ENCODE assay signal across 8 cellular contexts in genomic region chr4:104494822-104495559, GRCh38. TPM values are rescaled to one million over a fixed set of nuclear protein-coding genes. Genes with fewer than 3 reads are reported as not detected.
DNase-seq lines count a peak whose midpoint lies in the region; ATAC-seq and TF ChIP-seq lines count a peak whose summit lies in the region.

CXXC4 (minus strand) TSS chr4:104494894; CDS start chr4:104491802, 3,092 bp downstream.

- H3K79me2 ChIP-seq in HCT116 (ENCODE audit: insufficient read depth, low read length) = no peaks in the 10 kb centered on the region
- no peaks in the 10 kb centered on the region for H3K79me2 ChIP-seq in fibroblast of lung (ENCODE audit: control insufficient read depth, insufficient read depth, low read length)

- CTCF ChIA-PET in HCT116 (lab: Charles Lee) = no interaction called here
- CTCF ChIA-PET in activated CD4-positive, alpha-beta memory T cell treated with anti-CD3 and anti-CD28 coated beads, Interleukin-2, amount 10 ng/mL, durations not matched to agents 7 days and 5 days (lab: Charles Lee) = no interaction called here

- no peaks in the 10 kb centered on the region for H3K36me3 ChIP-seq in HCT116 (ENCODE audit: control insufficient read depth in 1 of 2, insufficient read depth in 2 of 2, low read length in 2 of 2)
- no peaks in the 10 kb centered on the region for H3K36me3 ChIP-seq in fibroblast of lung (ENCODE audit: control insufficient read depth, insufficient read depth, low read length)
- no peaks in the 10 kb centered on the region for H3K36me3 ChIP-seq in aorta (ENCODE audit: control insufficient read depth in 1 of 2, insufficient read depth in 2 of 2, low read length in 1 of 2)

- H3K4me3 Mint-ChIP-seq in activated CD4-positive, alpha-beta memory T cell treated with anti-CD3 and anti-CD28 coated beads, Interleukin-2, amount 10 ng/mL, durations not matched to agents 7 days and 5 days = peak within 1 kb of the TSS; percentile 47

- no peaks in the 10 kb centered on the region for H3K9me3 Mint-ChIP-seq in activated CD4-positive, alpha-beta memory T cell treated with anti-CD3 and anti-CD28 coated beads, Interleukin-2, amount 10 ng/mL, durations not matched to agents 7 days and 5 days

- intact Hi-C loops in HCT116 (cut with micrococcal nuclease) (no loop called here), aorta (cut with DNase I) (no loop called here)

- no peak for TF ChIP-seq CTCF in GM10266 (IDR thresholded peaks at IDR 0.05; ENCODE audit: control insufficient read depth, insufficient read depth, low read depth, missing control alignments)
- TF ChIP-seq CTCF in HCT116 (IDR thresholded peaks at IDR 0.05 in 2 of 3, conservative IDR thresholded peaks at IDR 0.05 in 1 of 3; ENCODE audit: borderline replicate concordance in 1 of 3, insufficient read depth in 1 of 3, low read depth in 2 of 3, low read length in 2 of 3) = no peak
- no peak for TF ChIP-seq CTCF in fibroblast of lung (conservative IDR thresholded peaks at IDR 0.05 in 1 of 2, IDR thresholded peaks at IDR 0.05 in 1 of 2; ENCODE audit: low read depth in 1 of 2, low read length in 2 of 2)

- no peaks in the 10 kb centered on the region for H3K36me3 Mint-ChIP-seq in activated CD4-positive, alpha-beta memory T cell treated with anti-CD3 and anti-CD28 coated beads, Interleukin-2, amount 10 ng/mL, durations not matched to agents 7 days and 5 days (ENCODE audit: low read depth)

- peak within 1 kb of the TSS; percentile 85 for H2AFZ ChIP-seq in HCT116 (ENCODE audit: low read depth, low read length, poor library complexity, severe bottlenecking)
- peak within 1 kb of the TSS; percentile 84 for H2AFZ ChIP-seq in fibroblast of lung (ENCODE audit: low read length)

- H3K9ac ChIP-seq in HCT116 (ENCODE audit: low read length) (peak within 1 kb of the TSS; percentile 67), fibroblast of lung (ENCODE audit: insufficient read depth, low read length) (no peak within 1 kb of the TSS)

- no peaks in the 10 kb centered on the region for H3K27me3 ChIP-seq in HCT116 (ENCODE audit: insufficient read depth, low read length)
- H3K27me3 ChIP-seq in fibroblast of lung (ENCODE audit: control insufficient read depth, insufficient read depth, low read length) = no peaks in the 10 kb centered on the region
- H3K27me3 ChIP-seq in aorta (ENCODE audit: control insufficient read depth in 1 of 2, insufficient read depth in 2 of 2, low read length in 1 of 2) = peaks cover 0 to 2% of the 10 kb centered on the region in 2 donors

- no TSS peak for BruUV-seq in HCT116 (replicated peaks; lab: Mats Ljungman, UMichigan)

- POLR2A ChIA-PET in HCT116 (lab: Charles Lee) = no interaction called here
- POLR2A ChIA-PET in activated CD4-positive, alpha-beta memory T cell treated with anti-CD3 and anti-CD28 coated beads, Interleukin-2, amount 10 ng/mL, durations not matched to agents 7 days and 5 days (lab: Charles Lee) = no interaction called here

- no peak within 1 kb of the TSS for H3K27ac Mint-ChIP-seq in activated CD4-positive, alpha-beta memory T cell treated with anti-CD3 and anti-CD28 coated beads, Interleukin-2, amount 10 ng/mL, durations not matched to agents 7 days and 5 days

- peaks cover 48% of the 10 kb centered on the region for H3K27me3 Mint-ChIP-seq in activated CD4-positive, alpha-beta memory T cell treated with anti-CD3 and anti-CD28 coated beads, Interleukin-2, amount 10 ng/mL, durations not matched to agents 7 days and 5 days

- H3K9me2 ChIP-seq in HCT116 (ENCODE audit: insufficient read depth) = no peaks in the 10 kb centered on the region

- TF ChIP-seq POLR2A in HCT116 (IDR thresholded peaks at IDR 0.05; ENCODE audit: borderline replicate concordance, extremely low read depth, insufficient read depth, insufficient read length) = peak; percentile 31

- peaks cover 17 to 32% of the 10 kb centered on the region in 2 experiments for H3K4me1 ChIP-seq in HCT116 (ENCODE audit: control insufficient read depth in 1 of 2, insufficient read depth in 2 of 2, low read length in 2 of 2)
- no peaks in the 10 kb centered on the region for H3K4me1 ChIP-seq in fibroblast of lung (ENCODE audit: control insufficient read depth, extremely low read depth, insufficient read depth, low read length)
- H3K4me1 ChIP-seq in aorta (ENCODE audit: control insufficient read depth in 1 of 2, insufficient read depth in 2 of 2, low read length in 2 of 2) = no peaks in the 10 kb centered on the region

- 0 to 1% methylated on average over 27 to 42 of the region's 42 CpGs for WGBS in aorta, 2 donors

- H3K9me3 ChIP-seq in HCT116 (ENCODE audit: control insufficient read depth in 1 of 2, insufficient read depth in 1 of 2, low read depth in 1 of 2, low read length in 2 of 2) (no peaks in the 10 kb centered on the region), fibroblast of lung (ENCODE audit: control insufficient read depth, insufficient read depth, low read depth, low read length) (no peaks in the 10 kb centered on the region), aorta (ENCODE audit: control insufficient read depth, low read length) (no peaks in the 10 kb centered on the region)

- H3K4me3 ChIP-seq in HCT116 (replicated peaks in 1 of 2; ENCODE audit: low read depth in 1 of 2, low read length in 2 of 2) = peak within 1 kb of the TSS; percentile 53 to 77
- H3K4me3 ChIP-seq in fibroblast of lung (replicated peaks in 1 of 4; ENCODE audit: control extremely low read depth in 1 of 4, insufficient read depth in 1 of 4, low read depth in 3 of 4, low read length in 4 of 4) = peak within 1 kb of the TSS; percentile 57 to 74 (median 64)
- peak within 1 kb of the TSS; percentile 12 to 57 for H3K4me3 ChIP-seq in aorta (ENCODE audit: low read length in 2 of 2)

- H3K27ac ChIP-seq in HCT116 (ENCODE audit: low read depth, low read length) (peak within 1 kb of the TSS; percentile 44; the same call in 1 of the 2 replicates), fibroblast of lung (ENCODE audit: insufficient read depth, low read length) (no peak within 1 kb of the TSS), aorta (ENCODE audit: low read depth in 1 of 2, low read length in 2 of 2) (peak within 1 kb of the TSS in 1 of 2 donors; percentile 17)

- H3K4me2 ChIP-seq in HCT116 (ENCODE audit: low read length) (peak within 1 kb of the TSS; percentile 99), fibroblast of lung (ENCODE audit: extremely low read depth, insufficient read depth, low read length) (peak within 1 kb of the TSS; percentile 97)

- DNase-seq in GM10266 (ENCODE audit: extremely low spot score) (peak; percentile 59), HCT116 (ENCODE audit: low read depth, low spot score) (peak; percentile 23), NCI-H2107 treated with DMSO at 0.1 percent for 48 hours (lab: John Stamatoyannopoulos, UW; ENCODE audit: unreplicated experiment) (peak; percentile 71), fibroblast of lung (ENCODE audit: low read depth in 2 of 2) (peak; percentile 66 to 80), myocyte (ENCODE audit: low read depth) (peak; percentile 37), aorta (peak; percentile 61 to 82)
- peak; percentile 16 for DNase-seq in activated CD4-positive, alpha-beta memory T cell treated with anti-CD3 and anti-CD28 coated beads, Interleukin-2, amount 10 ng/mL, durations not matched to agents 7 days and 5 days

- H4K20me1 ChIP-seq in HCT116 (ENCODE audit: insufficient read depth) (no peaks in the 10 kb centered on the region), fibroblast of lung (ENCODE audit: control insufficient read depth, extremely low read depth, insufficient read depth, low read length) (no peaks in the 10 kb centered on the region)

- TF ChIP-seq RAD21 in HCT116 (IDR thresholded peaks at IDR 0.05; ENCODE audit: low read depth) = 0 out of 2 replicates have a peak, but pooled peaks have one; percentile 2

- RAD21 ChIA-PET in HCT116 (lab: Charles Lee; ENCODE audit: low non-redundant PET in 1 of 2, low total read pairs in 2 of 2, uncharacterized antibody in 2 of 2, unreplicated experiment in 2 of 2) = no interaction called here

- peaks cover 26% of the 10 kb centered on the region for H3K4me1 Mint-ChIP-seq in activated CD4-positive, alpha-beta memory T cell treated with anti-CD3 and anti-CD28 coated beads, Interleukin-2, amount 10 ng/mL, durations not matched to agents 7 days and 5 days

- ATAC-seq in HCT116 (peak; percentile 63), aorta (ENCODE audit: low FRiP score) (peak; percentile 74), HG03039 (IDR thresholded peaks at IDR 0.05; ENCODE audit: unreplicated experiment) (no peak)

TF ChIP-seq in HCT116, 20 proteins besides CTCF, POLR2A, EP300 and RAD21 (continues in another document):
- TF ChIP-seq JUND (IDR thresholded peaks at IDR 0.05) (no peak), SP1 (IDR thresholded peaks at IDR 0.05; ENCODE audit: low read depth) (no peak; the same call in 1 of the 2 replicates), POLR2AphosphoS5 (IDR thresholded peaks at IDR 0.05; ENCODE audit: low read depth, low read length) (0 out of 2 replicates have a peak, but pooled peaks have one; percentile 43), FOSL1 (IDR thresholded peaks at IDR 0.05; ENCODE audit: low read depth) (no peak)

RNA-seq across cellular contexts. Expression of gene CXXC4, which starts in this region (rescaled TPM):
- total RNA-seq in HCT116 (2021; ENCODE audit: unreplicated experiment) = 0.54 TPM
- 0.06 and 0.16 TPM in 2 replicates for polyA plus RNA-seq in HCT116 (2012)
- not detected for total RNA-seq in activated CD4-positive, alpha-beta memory T cell treated with anti-CD3 and anti-CD28 coated beads, Interleukin-2, amount 10 ng/mL, durations not matched to agents 7 days and 5 days
- under 0.01 TPM in 2 replicates for total RNA-seq in fibroblast of lung
- polyA plus RNA-seq in fibroblast of lung = 0.02 TPM in 2 replicates
- 0.02 TPM in 1 of 2 replicates, not detected in the other for polyA plus RNA-seq in fibroblast of lung (2012)
- polyA minus RNA-seq in fibroblast of lung (ENCODE audit: low replicate concordance) = 0.04 TPM in 1 of 2 replicates, not detected in the other
- total RNA-seq in myocyte = 0.05 and 0.11 TPM in 2 replicates
- polyA plus RNA-seq in myocyte (2012) = 0.01 TPM
- total RNA-seq in aorta = under 1 TPM; 0.71 to 0.93 TPM
- polyA plus RNA-seq in aorta = under 1 TPM; 0.20 to 0.50 TPM

Comparison
In these comparisons a context has a peak if more than half of its experiments do, and no peak if none do; other contexts are left out.
1. Peak in DNase-seq, ATAC-seq, H3K4me3 ChIP-seq, H3K27ac ChIP-seq, H3K9ac ChIP-seq and H3K4me2 ChIP-seq in HCT116; RNA of the gene not detected or under 1 TPM.
2. Peak in DNase-seq in activated CD4-positive, alpha-beta memory T cell treated with anti-CD3 and anti-CD28 coated beads, Interleukin-2, amount 10 ng/mL, durations not matched to agents 7 days and 5 days; RNA of the gene not detected or under 1 TPM.
3. Peak in DNase-seq, H3K4me3 ChIP-seq and H3K4me2 ChIP-seq in fibroblast of lung; RNA of the gene not detected or under 1 TPM.
4. Peak in DNase-seq in myocyte; RNA of the gene not detected or under 1 TPM.
5. Peak in DNase-seq, ATAC-seq and H3K4me3 ChIP-seq in aorta; RNA of the gene not detected or under 1 TPM.
6. DNase-seq: peak in every context shown above with its lines; median percentile 73 in fibroblast of lung; 72 in aorta; 71 in NCI-H2107 treated with DMSO at 0.1 percent for 48 hours; 59 in GM10266; 37 in myocyte; 23 in HCT116; 16 in activated CD4-positive, alpha-beta memory T cell treated with anti-CD3 and anti-CD28 coated beads, Interleukin-2, amount 10 ng/mL, durations not matched to agents 7 days and 5 days.